ENCODE assay signal across 9 cellular contexts in genomic region chr14:59009967-59010366, GRCh38.
"Had no signal": no experiment of that assay in that cellular context is flagged by ENCODE, and none has a peak within 500 bp of the region (broad histone marks: within the 10 kb centered on the region; RNA-seq: fewer than 3 reads in every experiment).

No MANE protein-coding gene starts in this region.

- H3K4me1 ChIP-seq: HAP-1 had no signal

- H3K9me3 ChIP-seq: HAP-1 had no signal

- ATAC-seq: GM23338, HCT116 had no signal

- H2AFZ ChIP-seq: GM23338 had no signal

- DNase-seq: HFFc6, KBM-7 had no signal

- FAIRE-seq: H1, H54 had no signal

- H3K4me1 Mint-ChIP-seq: GM23338, IgD-negative memory B cell had no signal

- H3K4me2 ChIP-seq: GM23338 had no signal

- H3K4me3 ChIP-seq: GM23338, HAP-1 had no signal

- H3K4me3 Mint-ChIP-seq: GM23338, HFFc6, IgD-negative memory B cell had no signal

- H3K27ac ChIP-seq: HL-60 had no signal

- H3K36me3 ChIP-seq: HAP-1 had no signal

- H3K27ac Mint-ChIP-seq: GM23338, HFFc6, IgD-negative memory B cell had no signal
